12 cellular contexts compared by ENCODE assay signal in genomic region chr10:95475003-95475383, GRCh38.
DNase-seq lines count a peak whose midpoint lies in the region; ATAC-seq and TF ChIP-seq lines count a peak whose summit lies in the region.
"Had no signal": no experiment of that assay in that cellular context is flagged by ENCODE, and none has a peak within 500 bp of the region (broad histone marks: within the 10 kb centered on the region; RNA-seq: fewer than 3 reads in every experiment).

No MANE protein-coding gene starts in this region.

- H3K9ac ChIP-seq in HUES6 (ENCODE audit: low read length) (no peak overlapping the region), stomach smooth muscle (ENCODE audit: low read length in 2 of 2) (peak overlapping the region; percentile 6 to 55)
- H3K9ac ChIP-seq: GM23248 had no signal

- peaks cover 73% of the 10 kb centered on the region for H3K4me1 ChIP-seq in HUES6 (ENCODE audit: control insufficient read depth, insufficient read depth, low read length)
- H3K4me1 ChIP-seq in right lobe of liver, result peaks cover 0 to 83% (median 35%) of the 10 kb centered on the region in 4 donors
- H3K4me1 ChIP-seq in stomach smooth muscle (ENCODE audit: control insufficient read depth, insufficient read depth, low read length), result peaks cover 70% of the 10 kb centered on the region

- DNase-seq in coronary artery (ENCODE audit: low spot score), result no peak
- DNase-seq in right lobe of liver, result no peak
- no peak for DNase-seq in T1000 (lab: John Stamatoyannopoulos, UW)
- DNase-seq in stimulated activated CD4-positive, alpha-beta T cell treated with anti-CD3 and anti-CD28 coated beads, Interleukin-4, amount 100 ng/mL, for 24 hours, result no peak
- DNase-seq in activated naive CD4-positive, alpha-beta T cell treated with anti-CD3 and anti-CD28 coated beads, Interleukin-2, amount 50 U/mL, for 72 hours (ENCODE audit: low spot score in 2 of 2), result no peak
- DNase-seq: activated CD8-positive, alpha-beta memory T cell treated with anti-CD3 and anti-CD28 coated beads for 24 hours; activated naive CD4-positive, alpha-beta T cell treated with anti-CD3 and anti-CD28 coated beads for 36 hours; DMS79 treated with DMSO at 0.1 percent for 48 hours had no signal

- H3K27me3 ChIP-seq in HUES6 (ENCODE audit: control insufficient read depth, insufficient read depth, low read length) (no peaks in the 10 kb centered on the region), right lobe of liver (no peaks in the 10 kb centered on the region), stomach smooth muscle (ENCODE audit: control insufficient read depth in 1 of 2, insufficient read depth in 2 of 2, low read length in 2 of 2) (no peaks in the 10 kb centered on the region)

- WGBS in right lobe of liver (ENCODE audit: insufficient coverage, low coverage, low lambda C conversion rate, missing lambda C conversion rate), result 89% methylated on average over 1 of the region's 1 CpG

- intact Hi-C loops in right lobe of liver (cut with DNase I), result no loop called here

- H3K27ac ChIP-seq in HUES6 (ENCODE audit: low read depth, low read length), result peak overlapping the region; percentile 1; the same call in 1 of the 2 replicates
- peak overlapping the region; percentile 88 to 94 for H3K27ac ChIP-seq in coronary artery
- peak overlapping the region; percentile 78 to 97 (median 97) for H3K27ac ChIP-seq in right lobe of liver
- peak overlapping the region; percentile 96 for H3K27ac ChIP-seq in stomach smooth muscle (ENCODE audit: low read length)
- H3K27ac ChIP-seq: GM23248 had no signal

- no peaks in the 10 kb centered on the region for H3K36me3 Mint-ChIP-seq in activated naive CD4-positive, alpha-beta T cell treated with anti-CD3 and anti-CD28 coated beads, Interleukin-2, amount 50 U/mL, for 72 hours

- H3K4me3 ChIP-seq in HUES6 (ENCODE audit: low read depth, low read length), result no peak overlapping the region
- no peak overlapping the region for H3K4me3 ChIP-seq in coronary artery
- no peak overlapping the region for H3K4me3 ChIP-seq in right lobe of liver
- H3K4me3 ChIP-seq in stomach smooth muscle (ENCODE audit: low read length in 2 of 2), result peak overlapping the region in 1 of 2 donors; percentile 8
- H3K4me3 ChIP-seq: GM23248 had no signal

- H3K9me3 ChIP-seq in HUES6 (ENCODE audit: control insufficient read depth, insufficient read depth, low read depth, low read length), result no peaks in the 10 kb centered on the region
- H3K9me3 ChIP-seq in right lobe of liver, result no peaks in the 10 kb centered on the region
- no peaks in the 10 kb centered on the region for H3K9me3 ChIP-seq in stomach smooth muscle (ENCODE audit: control insufficient read depth in 2 of 2, low read length in 2 of 2)

- ATAC-seq in right lobe of liver, result no peak
- no peak for ATAC-seq in activated naive CD4-positive, alpha-beta T cell treated with anti-CD3 and anti-CD28 coated beads, Interleukin-2, amount 50 U/mL, for 72 hours
- ATAC-seq in GM21717 (IDR thresholded peaks at IDR 0.05; ENCODE audit: unreplicated experiment), result no peak

- no peaks in the 10 kb centered on the region for H3K36me3 ChIP-seq in HUES6 (ENCODE audit: control insufficient read depth, insufficient read depth, low read length)
- H3K36me3 ChIP-seq in right lobe of liver, result no peaks in the 10 kb centered on the region
- no peaks in the 10 kb centered on the region for H3K36me3 ChIP-seq in stomach smooth muscle (ENCODE audit: control insufficient read depth in 2 of 2, insufficient read depth in 2 of 2, low read length in 2 of 2)

- TF ChIP-seq CTCF in coronary artery (IDR thresholded peaks at IDR 0.05) (no peak), right lobe of liver (IDR thresholded peaks at IDR 0.05) (no peak)

- H3K27ac Mint-ChIP-seq in activated naive CD4-positive, alpha-beta T cell treated with anti-CD3 and anti-CD28 coated beads, Interleukin-2, amount 50 U/mL, for 72 hours, result no peak overlapping the region
- H3K27ac Mint-ChIP-seq: activated naive CD4-positive, alpha-beta T cell treated with anti-CD3 and anti-CD28 coated beads for 36 hours had no signal

- no peak for TF ChIP-seq POLR2A in right lobe of liver (IDR thresholded peaks at IDR 0.05)

- H3K9me3 Mint-ChIP-seq in activated naive CD4-positive, alpha-beta T cell treated with anti-CD3 and anti-CD28 coated beads, Interleukin-2, amount 50 U/mL, for 72 hours, result no peaks in the 10 kb centered on the region
- H3K9me3 Mint-ChIP-seq: activated naive CD4-positive, alpha-beta T cell treated with anti-CD3 and anti-CD28 coated beads for 36 hours had no signal

Comparison
In these comparisons a context has a peak if more than half of its experiments do, and no peak if none do; other contexts are left out.
1. H3K27ac ChIP-seq: peak in every context shown above with its lines; median percentile 97 in right lobe of liver; 96 in stomach smooth muscle; 91 in coronary artery; 1 in HUES6.